In the genomic region with DNA sequence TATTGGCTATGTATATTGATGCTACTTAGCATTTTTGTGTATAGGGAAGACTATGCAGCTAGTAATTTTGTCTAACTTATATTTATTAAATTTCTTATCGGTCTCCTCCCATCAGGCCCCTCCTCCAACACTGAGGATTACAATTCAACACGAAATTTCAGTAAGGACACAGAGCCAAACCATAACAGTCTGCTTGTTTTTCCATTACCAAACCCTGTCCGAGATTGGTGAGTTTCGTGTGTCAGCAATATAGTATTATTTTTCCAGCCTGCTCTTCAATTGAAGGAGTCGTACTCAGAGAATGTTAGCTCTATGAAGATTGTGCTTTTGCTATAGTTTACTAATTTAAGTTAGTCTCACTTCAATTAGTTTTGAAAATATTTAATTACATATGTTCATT, we compare ENCODE assay signal across 18 cellular contexts.
DNase-seq lines count a peak whose midpoint lies in the region; TF ChIP-seq lines count a peak whose summit lies in the region.
"Had no signal": no experiment of that assay in that cellular context is flagged by ENCODE, and none has a peak within 500 bp of the region (broad histone marks: within the 10 kb centered on the region; RNA-seq: fewer than 3 reads in every experiment).

No MANE protein-coding gene starts in this region.

- H3K4me1 ChIP-seq in adipocyte (ENCODE audit: control insufficient read depth, insufficient read depth, low read length) (no peaks in the 10 kb centered on the region), stomach (no peaks in the 10 kb centered on the region)
- H3K4me1 ChIP-seq: BE2C had no signal

- H3K9me3 ChIP-seq in adipocyte (ENCODE audit: control insufficient read depth, low read length): no peaks in the 10 kb centered on the region
- no peaks in the 10 kb centered on the region for H3K9me3 ChIP-seq in stomach
- H3K9me3 ChIP-seq: BE2C had no signal

- H3K27ac ChIP-seq in substantia nigra (ENCODE audit: low read depth, low read length, poor library complexity, severe bottlenecking): peak overlapping the region; percentile 21
- H3K27ac ChIP-seq in stomach: no peak overlapping the region

- no peak for TF ChIP-seq CTCF in choroid plexus epithelial cell (conservative IDR thresholded peaks at IDR 0.05; ENCODE audit: low read depth, low read length)
- TF ChIP-seq CTCF in fibroblast of pulmonary artery (IDR thresholded peaks at IDR 0.05; ENCODE audit: low read length, missing control alignments): no peak
- TF ChIP-seq CTCF in stomach (IDR thresholded peaks at IDR 0.05): no peak

- no peak for TF ChIP-seq EP300 in stomach (IDR thresholded peaks at IDR 0.05)

- 38 to 81% (median 46%) methylated on average over 5 of the region's 5 CpGs for WGBS in stomach, 5 donors

- H3K36me3 ChIP-seq in adipocyte (ENCODE audit: control insufficient read depth, insufficient read depth, low read length, severe bottlenecking) (no peaks in the 10 kb centered on the region), stomach (no peaks in the 10 kb centered on the region)
- H3K36me3 ChIP-seq: BE2C had no signal

- DNase-seq in adipocyte (ENCODE audit: low read depth) (peak; percentile 61), choroid plexus epithelial cell (ENCODE audit: low read depth) (peak; percentile 5), fibroblast of pulmonary artery (ENCODE audit: low read depth) (peak; percentile 10), substantia nigra (lab: John Stamatoyannopoulos, UW) (no peak), SK-N-DZ (ENCODE audit: low spot score) (no peak), NOMO-1 treated with DMSO at 0.1 percent for 48 hours (lab: John Stamatoyannopoulos, UW; ENCODE audit: unreplicated experiment) (no peak), stomach (no peak)
- no peak for DNase-seq in effector CD8-positive, alpha-beta T cell (lab: John Stamatoyannopoulos, UW)
- DNase-seq: ACHN; BE2C; C1 segment of cervical spinal cord; CD4-positive, CD25-positive, alpha-beta regulatory T cell; CD8-positive, alpha-beta memory T cell; COR-L47; DMS 273 treated with DMSO at 0.1 percent for 48 hours; GOT3; H9; KBM-7 had no signal

- no peak for TF ChIP-seq POLR2A in stomach (IDR thresholded peaks at IDR 0.05)

- H3K27me3 ChIP-seq in adipocyte (replicated peaks; ENCODE audit: control insufficient read depth, insufficient read depth, low read length): no peaks in the 10 kb centered on the region
- H3K27me3 ChIP-seq in stomach: no peaks in the 10 kb centered on the region
- H3K27me3 ChIP-seq: BE2C had no signal

- intact Hi-C loops in stomach (cut with DNase I; ENCODE audit: low total_unique reads): no loop called here

- no peak overlapping the region for H3K4me3 ChIP-seq in adipocyte (ENCODE audit: low read length)
- H3K4me3 ChIP-seq in choroid plexus epithelial cell (ENCODE audit: low read depth, low read length): no peak overlapping the region
- H3K4me3 ChIP-seq in fibroblast of pulmonary artery (replicated peaks; ENCODE audit: low read depth, low read length): no peak overlapping the region
- H3K4me3 ChIP-seq in stomach: no peak overlapping the region

- no peak overlapping the region for H3K9ac ChIP-seq in adipocyte (ENCODE audit: low read length)

Comparison
In these comparisons a context has a peak if more than half of its experiments do, and no peak if none do; other contexts are left out.
1. DNase-seq: peak in adipocyte (single experiment), choroid plexus epithelial cell (single experiment) and fibroblast of pulmonary artery (single experiment); none in substantia nigra (0 of 49), SK-N-DZ (single experiment), NOMO-1 treated with DMSO at 0.1 percent for 48 hours (single experiment), stomach (single experiment) and effector CD8-positive, alpha-beta T cell (single experiment).